In genomic region chr9:136081826-136082495, GRCh38 we compare ENCODE assay signal across 22 cellular contexts. TPM values are rescaled to one million over a fixed set of nuclear protein-coding genes. Genes with fewer than 3 reads are reported as not detected.
A peak's percentile ranks its signal among the peaks of the same experiment; 100 is the strongest.
DNase-seq lines count a peak whose midpoint lies in the region; ATAC-seq, FAIRE-seq and TF ChIP-seq lines count a peak whose summit lies in the region.
"Had no signal": no experiment of that assay in that cellular context is flagged by ENCODE, and none has a peak within 500 bp of the region (broad histone marks: within the 10 kb centered on the region; RNA-seq: fewer than 3 reads in every experiment).

No MANE protein-coding gene starts in this region.

- ATAC-seq in GM18873 (IDR thresholded peaks at IDR 0.05; ENCODE audit: low FRiP score, unreplicated experiment), result no peak
- ATAC-seq: mucosa of descending colon, T-cell had no signal

- H3K9me3 ChIP-seq in kidney (ENCODE audit: control insufficient read depth in 1 of 2, low read length in 2 of 2) (no peaks in the 10 kb centered on the region), stomach (no peaks in the 10 kb centered on the region)
- H3K9me3 ChIP-seq: mucosa of descending colon, tibial nerve had no signal

- DNase-seq in NCI-H146 (lab: John Stamatoyannopoulos, UW) (peak; percentile 36), NCI-H146 treated with DMSO at 0.1 percent for 48 hours (lab: John Stamatoyannopoulos, UW; ENCODE audit: unreplicated experiment) (no peak), NCI-H510A treated with DMSO at 0.1 percent for 48 hours (lab: John Stamatoyannopoulos, UW) (peak; percentile 69), kidney (peak; percentile 72), stomach (no peak), T1000 (lab: John Stamatoyannopoulos, UW) (no peak), GM19240 (ENCODE audit: insufficient read length, low spot score) (no peak)
- DNase-seq: activated CD4-positive, alpha-beta T cell treated with anti-CD3 and anti-CD28 coated beads for 4 hours; foreskin fibroblast; immature natural killer cell; MM.1S; NCI-H774; SHP77 treated with DMSO at 0.1 percent for 48 hours; stimulated activated CD4-positive, alpha-beta T cell treated with anti-CD3 and anti-CD28 coated beads, Interleukin-2, amount 100 ng/mL, for 48 hours; stimulated activated naive CD4-positive, alpha-beta T cell treated with Interleukin-2 at 50 U/mL for 16 hours; T-cell had no signal

- no peak for TF ChIP-seq EP300 in stomach (IDR thresholded peaks at IDR 0.05)

- no peaks in the 10 kb centered on the region for H3K27me3 ChIP-seq in stomach
- H3K27me3 ChIP-seq: tibial nerve had no signal

- intact Hi-C loops in kidney (cut with DNase I), result no loop called here
- intact Hi-C loops in stomach (cut with DNase I; ENCODE audit: low total_unique reads), result no loop called here

- H3K27ac ChIP-seq in kidney (ENCODE audit: low read depth in 2 of 2, low read length in 2 of 2), result no peak overlapping the region
- H3K27ac ChIP-seq in stomach, result peak overlapping the region; percentile 66 to 83 (median 72)

- 63 to 72% (median 67%) methylated on average over 24 of the region's 24 CpGs for WGBS in stomach, 5 donors

- TF ChIP-seq CTCF in kidney (IDR thresholded peaks at IDR 0.05; ENCODE audit: borderline replicate concordance, extremely low read depth, insufficient read depth) (no peak), stomach (IDR thresholded peaks at IDR 0.05) (no peak)

- FAIRE-seq in kidney (lab: Jason Lieb, UNC), result no peak
- FAIRE-seq: astrocyte, H54 had no signal

- no peak for TF ChIP-seq POLR2A in stomach (IDR thresholded peaks at IDR 0.05)

- no peaks in the 10 kb centered on the region for H3K36me3 ChIP-seq in kidney (ENCODE audit: control insufficient read depth in 1 of 2, insufficient read depth in 2 of 2, low read length in 2 of 2)
- H3K36me3 ChIP-seq in stomach, result peaks cover 0 to 14% (median 5%) of the 10 kb centered on the region in 4 donors

- H3K4me3 ChIP-seq in kidney (ENCODE audit: low read length in 2 of 2), result no peak overlapping the region
- H3K4me3 ChIP-seq in stomach, result peak overlapping the region in 2 of 4 donors; percentile 8 to 11
- H3K4me3 ChIP-seq: mucosa of descending colon, smooth muscle cell, tibial nerve had no signal

- H3K4me1 ChIP-seq in kidney (ENCODE audit: control insufficient read depth in 1 of 2, insufficient read depth in 1 of 2, low read depth in 1 of 2, low read length in 2 of 2) (peaks cover 15 to 28% of the 10 kb centered on the region in 2 donors), stomach (peaks cover 53 to 99% (median 79%) of the 10 kb centered on the region in 4 donors)

- no peak overlapping the region for H3K9ac ChIP-seq in kidney (ENCODE audit: low read length in 2 of 2)

RNA-seq across cellular contexts. Expression of gene NACC2, which starts 13.1 kb away (rescaled TPM):
- 30.9 TPM for total RNA-seq in kidney
- polyA plus RNA-seq in kidney (ENCODE audit: insufficient read depth, low read depth, low replicate concordance), result 7.1 TPM
- 10 to 100 TPM in 4 of 5 donors, 1 to 10 TPM in 1; 9.5 to 69.2 (median 16.1) TPM for total RNA-seq in stomach
- polyA plus RNA-seq in stomach, result 1 to 10 TPM; 4.1 to 7.0 (median 6.6) TPM

RNA-seq across cellular contexts. Expression of gene TMEM250, which starts 36.7 kb away (rescaled TPM):
- total RNA-seq in kidney (33.1 TPM), stomach (100 to 1,000 TPM in 1 of 5 donors, 10 to 100 TPM in 4; 17.4 to 105 (median 30.3) TPM)
- polyA plus RNA-seq in kidney (ENCODE audit: insufficient read depth, low read depth, low replicate concordance) (22.2 TPM), stomach (10 to 100 TPM; 15.6 to 19.4 (median 16.6) TPM)

Comparison
In these comparisons a context has a peak if more than half of its experiments do, and no peak if none do; other contexts are left out.
1. DNase-seq: peak in NCI-H146 (single experiment), NCI-H510A treated with DMSO at 0.1 percent for 48 hours (single experiment) and kidney (single experiment); none in NCI-H146 treated with DMSO at 0.1 percent for 48 hours (single experiment), stomach (single experiment), T1000 (single experiment) and GM19240 (single experiment).
2. H3K27ac ChIP-seq: peak in stomach (5 of 5); none in kidney (0 of 2).